Comparison of ENCODE assay signal across 8 cellular contexts in genomic region chr16:30922960-30923535, GRCh38.
DNase-seq lines count a peak whose midpoint lies in the region; ATAC-seq and TF ChIP-seq lines count a peak whose summit lies in the region.

No MANE protein-coding gene starts in this region.

- peaks cover 7% of the 10 kb centered on the region for H3K4me1 Mint-ChIP-seq in activated naive CD8-positive, alpha-beta T cell (ENCODE audit: low read depth)

- no peaks in the 10 kb centered on the region for H3K9me3 Mint-ChIP-seq in activated naive CD8-positive, alpha-beta T cell (ENCODE audit: low read depth)

- H3K4me3 Mint-ChIP-seq in activated naive CD8-positive, alpha-beta T cell = peak overlapping the region; percentile 99

- H3K36me3 Mint-ChIP-seq in activated naive CD8-positive, alpha-beta T cell = no peaks in the 10 kb centered on the region

- H3K27ac Mint-ChIP-seq in activated naive CD8-positive, alpha-beta T cell = peak overlapping the region; percentile 100

- TF ChIP-seq CTCF in GM10266 (IDR thresholded peaks at IDR 0.05; ENCODE audit: control insufficient read depth, insufficient read depth, low read depth, missing control alignments) = no peak

- H3K27me3 Mint-ChIP-seq in activated naive CD8-positive, alpha-beta T cell = no peaks in the 10 kb centered on the region

- DNase-seq in GM10266 (ENCODE audit: extremely low spot score) (peak; percentile 97), NCI-H1105 treated with DMSO at 0.1 percent for 48 hours (lab: John Stamatoyannopoulos, UW) (peak; percentile 99), SKM-1 (lab: John Stamatoyannopoulos, UW; ENCODE audit: unreplicated experiment) (peak; percentile 99), glomerular visceral epithelial cell (ENCODE audit: extremely low spot score) (peak; percentile 99), nucleus accumbens (lab: John Stamatoyannopoulos, UW) (peak; percentile 91 to 100 (median 99)), superior temporal gyrus (ENCODE audit: extremely low spot score) (peak; percentile 99)

- peak; percentile 69 for ATAC-seq in HG02759 (IDR thresholded peaks at IDR 0.05; ENCODE audit: unreplicated experiment)

Comparison
In these comparisons a context has a peak if more than half of its experiments do, and no peak if none do; other contexts are left out.
1. Peak in every context shown above with its lines: DNase-seq and ATAC-seq.